35 cellular contexts compared by ENCODE assay signal in genomic region chr7:22805227-22805626, GRCh38. TPM values are rescaled to one million over a fixed set of nuclear protein-coding genes. Genes with fewer than 3 reads are reported as not detected.
DNase-seq lines count a peak whose midpoint lies in the region; ATAC-seq, FAIRE-seq and TF ChIP-seq lines count a peak whose summit lies in the region.
"Had no signal": no experiment of that assay in that cellular context is flagged by ENCODE, and none has a peak within 500 bp of the region (broad histone marks: within the 10 kb centered on the region; RNA-seq: fewer than 3 reads in every experiment).

No MANE protein-coding gene starts in this region.

- H3K9ac ChIP-seq in K562 (ENCODE audit: insufficient read depth in 1 of 2, low read depth in 2 of 2, low read length in 2 of 2): no peak overlapping the region
- no peak overlapping the region for H3K9ac ChIP-seq in kidney (ENCODE audit: low read length in 2 of 2)
- H3K9ac ChIP-seq: BLaER1; BLaER1 treated with 17β-estradiol and CSF1 and Interleukin-3, amounts not matched to agents 10 nM and 100 nM had no signal

- no peaks in the 10 kb centered on the region for H3K27me3 Mint-ChIP-seq in Caco-2 (ENCODE audit: insufficient read depth, unreplicated experiment)
- H3K27me3 Mint-ChIP-seq: CD4-positive, alpha-beta T cell had no signal

- H3K9me3 ChIP-seq in Caco-2 (no peaks in the 10 kb centered on the region), K562 (replicated peaks; ENCODE audit: control insufficient read depth, insufficient read depth, low read depth, low read length) (no peaks in the 10 kb centered on the region), kidney (ENCODE audit: control insufficient read depth in 1 of 2, low read length in 2 of 2) (no peaks in the 10 kb centered on the region), right lobe of liver (no peaks in the 10 kb centered on the region), WERI-Rb-1 (ENCODE audit: severe bottlenecking) (peaks cover 4% of the 10 kb centered on the region)
- H3K9me3 ChIP-seq: A549, BE2C had no signal

- WGBS in K562 (ENCODE audit: insufficient coverage, low coverage, missing lambda C conversion rate): 17% methylated on average over 2 of the region's 2 CpGs
- WGBS in right lobe of liver (ENCODE audit: insufficient coverage, low coverage, low lambda C conversion rate, missing lambda C conversion rate): 59% methylated on average over 2 of the region's 2 CpGs

- CTCF ChIA-PET in Caco-2 (lab: Charles Lee): interaction anchor here (1.8 kb wide), 1 partner anchor 23 kb away, joined by 5 read pairs; no protein-coding TSS in a partner anchor
- CTCF ChIA-PET in K562 (lab: Yijun Ruan, JAX; ENCODE audit: low intra/inter-chr PET ratio): no interaction called here

- H3K4me2 ChIP-seq in K562 (ENCODE audit: insufficient read depth, low read length): no peak overlapping the region
- H3K4me2 ChIP-seq: A549; BLaER1; BLaER1 treated with 17β-estradiol and CSF1 and Interleukin-3, amounts not matched to agents 10 nM and 100 nM had no signal

- H3K4me1 ChIP-seq in Caco-2: peaks cover 28% of the 10 kb centered on the region
- peaks cover 0 to 5% of the 10 kb centered on the region in 2 experiments; a peak in 2 of 5 replicates for H3K4me1 ChIP-seq in K562 (replicated peaks in 1 of 2; ENCODE audit: control insufficient read depth in 2 of 2, insufficient read depth in 2 of 2, low read length in 2 of 2)
- H3K4me1 ChIP-seq in kidney (ENCODE audit: control insufficient read depth in 1 of 2, insufficient read depth in 1 of 2, low read depth in 1 of 2, low read length in 2 of 2): no peaks in the 10 kb centered on the region
- H3K4me1 ChIP-seq in right lobe of liver: no peaks in the 10 kb centered on the region
- H3K4me1 ChIP-seq: A549, BE2C, BLaER1 had no signal

- no peaks in the 10 kb centered on the region for H4K20me1 ChIP-seq in K562 (replicated peaks; ENCODE audit: control insufficient read depth, insufficient read depth, low read length)
- H4K20me1 ChIP-seq: BLaER1; BLaER1 treated with 17β-estradiol and CSF1 and Interleukin-3, amounts not matched to agents 10 nM and 100 nM had no signal

- no peaks in the 10 kb centered on the region for H3K36me3 Mint-ChIP-seq in Caco-2 (ENCODE audit: insufficient read depth, unreplicated experiment)
- H3K36me3 Mint-ChIP-seq: CD14-positive monocyte; CD4-positive, alpha-beta memory T cell; CD4-positive, CD25-positive, alpha-beta regulatory T cell; CD8-positive, alpha-beta memory T cell; CD8-positive, alpha-beta T cell had no signal

- no peaks in the 10 kb centered on the region for H3K9me3 Mint-ChIP-seq in Caco-2 (ENCODE audit: unreplicated experiment)
- H3K9me3 Mint-ChIP-seq: CD4-positive, alpha-beta memory T cell; CD4-positive, alpha-beta T cell; CD4-positive, CD25-positive, alpha-beta regulatory T cell; CD8-positive, alpha-beta memory T cell; CD8-positive, alpha-beta T cell had no signal

- TF ChIP-seq EP300 in K562 (IDR thresholded peaks at IDR 0.05; ENCODE audit: low read length): no peak

- peak overlapping the region; percentile 55 for H3K27ac Mint-ChIP-seq in Caco-2 (ENCODE audit: unreplicated experiment)
- H3K27ac Mint-ChIP-seq: B cell; CD14-positive monocyte; CD4-positive, alpha-beta memory T cell; CD4-positive, alpha-beta T cell; CD4-positive, CD25-positive, alpha-beta regulatory T cell; CD8-positive, alpha-beta memory T cell; CD8-positive, alpha-beta T cell had no signal

- H3K4me3 ChIP-seq in Caco-2 (ENCODE audit: low read depth, low read length): no peak overlapping the region
- no peak overlapping the region for H3K4me3 ChIP-seq in K562
- H3K4me3 ChIP-seq in kidney (ENCODE audit: low read length in 2 of 2): no peak overlapping the region
- no peak overlapping the region for H3K4me3 ChIP-seq in right lobe of liver
- H3K4me3 ChIP-seq in WERI-Rb-1 (ENCODE audit: low read depth, low read length): no peak overlapping the region
- H3K4me3 ChIP-seq: A549; BLaER1; BLaER1 treated with 17β-estradiol and CSF1 and Interleukin-3, amounts not matched to agents 10 nM and 100 nM had no signal

- DNase-seq in Caco-2 (no peak), K562 (ENCODE audit: extremely low read depth in 1 of 4, low spot score in 3 of 4) (no peak), kidney (no peak), right lobe of liver (no peak), WERI-Rb-1 (no peak)
- DNase-seq: 8988T; ACHN; AML-193; BE2C; C1 segment of cervical spinal cord; Calu3; CD4-positive, alpha-beta memory T cell; CD4-positive, alpha-beta T cell; CD4-positive, CD25-positive, alpha-beta regulatory T cell; CD8-positive, alpha-beta memory T cell; CD8-positive, alpha-beta T cell; COR-L47; DMS 273 treated with DMSO at 0.1 percent for 48 hours; DMS153; DMS53; DMS79; DMS79 treated with DMSO at 0.1 percent for 48 hours; DND-41; EL had no signal

- TF ChIP-seq RAD21 in K562 (CRISPR knock-in tag; conservative IDR thresholded peaks at IDR 0.05 in 1 of 2, IDR thresholded peaks at IDR 0.05 in 1 of 2): no peak

- no peaks in the 10 kb centered on the region for H3K9me1 ChIP-seq in K562 (ENCODE audit: control insufficient read depth, insufficient read depth, low read length)

- FAIRE-seq in G401.6 (lab: Jason Lieb, UNC) (peak; percentile 91), K562 (lab: Jason Lieb, UNC) (no peak), kidney (lab: Jason Lieb, UNC) (peak; percentile 39)
- FAIRE-seq: A204.1, A549 had no signal

- intact Hi-C loops in Caco-2 (cut with micrococcal nuclease; ENCODE audit: unreplicated experiment) (no loop called here), K562 (cut with micrococcal nuclease) (no loop called here), kidney (cut with DNase I) (no loop called here), right lobe of liver (cut with DNase I) (no loop called here)

- H3K4me3 Mint-ChIP-seq in Caco-2 (ENCODE audit: unreplicated experiment): no peak overlapping the region
- H3K4me3 Mint-ChIP-seq: B cell; CD14-positive monocyte; CD4-positive, alpha-beta memory T cell; CD4-positive, alpha-beta T cell; CD4-positive, CD25-positive, alpha-beta regulatory T cell; CD8-positive, alpha-beta memory T cell; CD8-positive, alpha-beta T cell had no signal

- H2AFZ ChIP-seq in K562 (ENCODE audit: low read depth, low read length): no peak overlapping the region

- no peaks in the 10 kb centered on the region for H3K27me3 ChIP-seq in Caco-2 (replicated peaks; ENCODE audit: control insufficient read depth, insufficient read depth, low read length)
- no peaks in the 10 kb centered on the region for H3K27me3 ChIP-seq in K562 (ENCODE audit: control insufficient read depth in 2 of 2, insufficient read depth in 2 of 2, low read length in 2 of 2)
- H3K27me3 ChIP-seq in right lobe of liver: no peaks in the 10 kb centered on the region
- H3K27me3 ChIP-seq in WERI-Rb-1 (ENCODE audit: insufficient read depth, low read depth, severe bottlenecking): no peaks in the 10 kb centered on the region
- H3K27me3 ChIP-seq: BE2C; BLaER1; BLaER1 treated with 17β-estradiol and CSF1 and Interleukin-3, amounts not matched to agents 10 nM and 100 nM had no signal

- ATAC-seq in K562: no peak
- ATAC-seq in right lobe of liver: no peak
- no peak for ATAC-seq in GM21390 (IDR thresholded peaks at IDR 0.05; ENCODE audit: unreplicated experiment)
- ATAC-seq in GM19395 (IDR thresholded peaks at IDR 0.05; ENCODE audit: unreplicated experiment): no peak
- ATAC-seq: A549; CD8-positive, alpha-beta T cell had no signal

- TF ChIP-seq CTCF in Caco-2 (IDR thresholded peaks at IDR 0.05; ENCODE audit: insufficient read depth in 1 of 2, low read depth in 1 of 2, low read length in 1 of 2, severe bottlenecking in 1 of 2, unreplicated experiment in 1 of 2): no peak
- no peak for TF ChIP-seq CTCF in K562 (IDR thresholded peaks at IDR 0.05 in 2 of 3, conservative IDR thresholded peaks at IDR 0.05 in 1 of 3; ENCODE audit: insufficient read depth in 2 of 3, low read depth in 1 of 3, low read length in 3 of 3)
- no peak for TF ChIP-seq CTCF in kidney (IDR thresholded peaks at IDR 0.05; ENCODE audit: borderline replicate concordance, extremely low read depth, insufficient read depth)
- no peak for TF ChIP-seq CTCF in right lobe of liver (IDR thresholded peaks at IDR 0.05)
- no peak for TF ChIP-seq CTCF in WERI-Rb-1 (IDR thresholded peaks at IDR 0.05; ENCODE audit: low read depth, low read length)

- H3K27ac ChIP-seq in K562 (ENCODE audit: extremely low read depth, low read depth, low read length) (no peak overlapping the region), kidney (ENCODE audit: low read depth in 2 of 2, low read length in 2 of 2) (no peak overlapping the region), right lobe of liver (no peak overlapping the region), WERI-Rb-1 (no peak overlapping the region)
- H3K27ac ChIP-seq: 22Rv1; A549; BLaER1; BLaER1 treated with 17β-estradiol and CSF1 and Interleukin-3, amounts not matched to agents 10 nM and 100 nM; C4-2B had no signal

- in situ Hi-C loops in K562 (cut with MboI): no loop called here

- BruUV-seq in Caco-2 (replicated peaks; lab: Mats Ljungman, UMichigan) (no TSS peak), K562 (replicated peaks; lab: Mats Ljungman, UMichigan) (no TSS peak)

- peaks cover 32% of the 10 kb centered on the region for H3K4me1 Mint-ChIP-seq in Caco-2 (ENCODE audit: low read depth, unreplicated experiment)
- H3K4me1 Mint-ChIP-seq: CD14-positive monocyte; CD4-positive, alpha-beta memory T cell; CD8-positive, alpha-beta memory T cell had no signal

- H3K79me2 ChIP-seq in K562 (ENCODE audit: control insufficient read depth, insufficient read depth, low read length): no peaks in the 10 kb centered on the region

- POLR2A ChIA-PET in Caco-2 (lab: Charles Lee): no interaction called here
- POLR2A ChIA-PET in K562 (lab: Yijun Ruan, JAX): interaction anchor here (0.7 kb wide), 1 partner anchor 22 kb away, joined by 3 read pairs; no protein-coding TSS in a partner anchor

- H3K36me3 ChIP-seq in Caco-2 (ENCODE audit: control insufficient read depth, insufficient read depth, low read length) (no peaks in the 10 kb centered on the region), K562 (ENCODE audit: control insufficient read depth, insufficient read depth, low read length) (no peaks in the 10 kb centered on the region), kidney (ENCODE audit: control insufficient read depth in 1 of 2, insufficient read depth in 2 of 2, low read length in 2 of 2) (no peaks in the 10 kb centered on the region), right lobe of liver (no peaks in the 10 kb centered on the region), WERI-Rb-1 (no peaks in the 10 kb centered on the region)
- H3K36me3 ChIP-seq: BE2C; BLaER1 treated with 17β-estradiol and CSF1 and Interleukin-3, amounts not matched to agents 10 nM and 100 nM had no signal

- TF ChIP-seq POLR2A in K562 (conservative IDR thresholded peaks at IDR 0.05) (no peak), right lobe of liver (IDR thresholded peaks at IDR 0.05) (no peak)

RNA-seq across cellular contexts. Expression of gene TOMM7, which starts 17.4 kb away (rescaled TPM):
- total RNA-seq in Caco-2 (2022) (192 and 220 TPM in 2 replicates), K562 (2014; rRNA removed) (254 and 299 TPM in 2 replicates), K562 (2014; rRNA removed; fragmentation: Illumina TruSeq; extraction: Trizol) (527 and 643 TPM in 2 replicates), K562 (2015; rRNA removed; fragmentation: Illumina TruSeq; extraction: Trizol) (301 and 309 TPM in 2 replicates), K562 (2021) (421 and 457 TPM in 2 replicates), kidney (253 TPM), right lobe of liver (100 to 1,000 TPM in 3 of 6 experiments, 10 to 100 TPM in 3; 25.9 to 180 (median 102) TPM)
- total RNA-seq in K562 (2011; cell fraction: chromatin; rRNA removed; ENCODE audit: low replicate concordance): 33.0 and 56.7 TPM in 2 replicates
- total RNA-seq in K562 (2011; cell fraction: nucleolus; rRNA removed): 99.1 and 138 TPM in 2 replicates
- total RNA-seq in K562 (2011; cell fraction: nucleoplasm; rRNA removed): 91.9 and 144 TPM in 2 replicates
- polyA plus RNA-seq in K562 (2011; rRNA removed) (1,717 and 2,316 TPM in 2 replicates), K562 (2014; fragmentation: Illumina TruSeq; extraction: Trizol) (263 and 283 TPM in 2 replicates), K562 (2014; fragmentation: Nextera tagmentation; extraction: Ambion mirVana) (100 to 1,000 TPM; 787 to 797 TPM), K562 (2014; rRNA removed) (564 and 638 TPM in 2 replicates), kidney (ENCODE audit: insufficient read depth, low read depth, low replicate concordance) (1,227 TPM)
- 211 and 453 TPM in 2 replicates for polyA plus RNA-seq in K562 (2011; cell fraction: cytosol; rRNA removed)
- 114 and 243 TPM in 2 replicates for polyA plus RNA-seq in K562 (2011; cell fraction: nucleus; rRNA removed)
- polyA plus RNA-seq in K562 (2012): 614 and 759 TPM in 2 replicates
- polyA minus RNA-seq in K562 (2011; rRNA and poly(A)+ RNA removed): 96.8 and 124 TPM in 2 replicates
- 53.5 and 72.6 TPM in 2 replicates for polyA minus RNA-seq in K562 (2011; cell fraction: cytosol; rRNA and poly(A)+ RNA removed)
- polyA minus RNA-seq in K562 (2011; cell fraction: nucleus; rRNA and poly(A)+ RNA removed): 31.4 and 79.2 TPM in 2 replicates
